25 cellular contexts compared by ENCODE assay signal in genomic region chr6:44646355-44646754, GRCh38.
DNase-seq lines count a peak whose midpoint lies in the region; ATAC-seq, FAIRE-seq and TF ChIP-seq lines count a peak whose summit lies in the region.
"Had no signal": no experiment of that assay in that cellular context is flagged by ENCODE, and none has a peak within 500 bp of the region (broad histone marks: within the 10 kb centered on the region; RNA-seq: fewer than 3 reads in every experiment).

No MANE protein-coding gene starts in this region.

- no peaks in the 10 kb centered on the region for H3K27me3 Mint-ChIP-seq in astrocyte (ENCODE audit: low read depth, unreplicated experiment)
- H3K27me3 Mint-ChIP-seq: activated T-cell treated with anti-CD3 and anti-CD28 coated beads, Interleukin-2, amount 50 U/mL, for 24 hours; CD4-positive, alpha-beta T cell had no signal

- H3K36me3 ChIP-seq in GM23248 (ENCODE audit: low read depth) (no peaks in the 10 kb centered on the region), astrocyte (ENCODE audit: insufficient read depth, low read length) (no peaks in the 10 kb centered on the region), upper lobe of right lung (no peaks in the 10 kb centered on the region)
- H3K36me3 ChIP-seq: left lung, Peyer's patch, spleen, vagina had no signal

- H2AFZ ChIP-seq in GM23248 (no peak overlapping the region), astrocyte (ENCODE audit: low read depth, low read length) (no peak overlapping the region)

- peaks cover 2% of the 10 kb centered on the region for H3K36me3 Mint-ChIP-seq in astrocyte (ENCODE audit: low read depth, unreplicated experiment)
- H3K36me3 Mint-ChIP-seq in activated naive CD4-positive, alpha-beta T cell treated with anti-CD3 and anti-CD28 coated beads, Interleukin-2, amount 50 U/mL, for 72 hours: no peaks in the 10 kb centered on the region
- H3K36me3 Mint-ChIP-seq: stimulated activated memory B cell treated with anti-CD40 and anti-IgM and Interleukin-4, amounts not matched to agents 10 μg/mL and 1 μg/mL and 100 μg/mL, for 72 hours had no signal

- H3K4me3 ChIP-seq in GM23248 (no peak overlapping the region), astrocyte (ENCODE audit: insufficient read depth, low read depth, low read length) (no peak overlapping the region), fibroblast of villous mesenchyme (ENCODE audit: low read depth, low read length) (no peak overlapping the region), upper lobe of right lung (no peak overlapping the region)
- H3K4me3 ChIP-seq: left lung, Peyer's patch, spleen, vagina had no signal

- H3K9me3 ChIP-seq in GM23248 (ENCODE audit: low read depth) (no peaks in the 10 kb centered on the region), astrocyte (ENCODE audit: insufficient read depth, low read depth, low read length) (no peaks in the 10 kb centered on the region), upper lobe of right lung (no peaks in the 10 kb centered on the region)
- H3K9me3 ChIP-seq: left lung, Peyer's patch, spleen, vagina had no signal

- H3K4me2 ChIP-seq in GM23248 (ENCODE audit: unreplicated experiment) (peak overlapping the region; percentile 34), astrocyte (ENCODE audit: low read length) (peak overlapping the region; percentile 54)

- H3K9me3 Mint-ChIP-seq in astrocyte (ENCODE audit: unreplicated experiment): peaks cover 2% of the 10 kb centered on the region
- H3K9me3 Mint-ChIP-seq in activated naive CD4-positive, alpha-beta T cell treated with anti-CD3 and anti-CD28 coated beads, Interleukin-2, amount 50 U/mL, for 72 hours: no peaks in the 10 kb centered on the region
- H3K9me3 Mint-ChIP-seq: activated naive CD4-positive, alpha-beta T cell treated with anti-CD3 and anti-CD28 coated beads for 36 hours; activated T-cell treated with anti-CD3 and anti-CD28 coated beads, Interleukin-2, amount 50 U/mL, for 24 hours; CD4-positive, alpha-beta T cell had no signal

- H3K4me3 Mint-ChIP-seq in astrocyte (ENCODE audit: unreplicated experiment): peak overlapping the region; percentile 31
- H3K4me3 Mint-ChIP-seq: activated naive CD4-positive, alpha-beta T cell treated with anti-CD3 and anti-CD28 coated beads for 36 hours; activated T-cell treated with anti-CD3 and anti-CD28 coated beads, Interleukin-2, amount 50 U/mL, for 24 hours; CD4-positive, alpha-beta T cell; naive thymus-derived CD4-positive, alpha-beta T cell; stimulated activated memory B cell treated with anti-CD40 and anti-IgM and Interleukin-4, amounts not matched to agents 10 μg/mL and 1 μg/mL and 100 μg/mL, for 72 hours had no signal

- ATAC-seq in upper lobe of right lung (no peak), HG02642 (IDR thresholded peaks at IDR 0.05; ENCODE audit: poor library complexity, unreplicated experiment) (no peak), HG02885 (IDR thresholded peaks at IDR 0.05; ENCODE audit: poor library complexity, unreplicated experiment) (no peak)
- no peak for ATAC-seq in activated naive CD4-positive, alpha-beta T cell treated with anti-CD3 and anti-CD28 coated beads, Interleukin-2, amount 50 U/mL, for 72 hours
- ATAC-seq: foreskin keratinocyte; left lung; naive thymus-derived CD4-positive, alpha-beta T cell; stimulated activated memory B cell treated with anti-CD40 and anti-IgM and Interleukin-4, amounts not matched to agents 10 μg/mL and 1 μg/mL and 100 μg/mL, for 72 hours had no signal

- intact Hi-C loops in upper lobe of right lung (cut with DNase I): no loop called here

- no peak overlapping the region for H3K9ac ChIP-seq in GM23248
- peak overlapping the region; percentile 61 for H3K9ac ChIP-seq in astrocyte (ENCODE audit: low read length)

- no peaks in the 10 kb centered on the region for H3K9me2 ChIP-seq in GM23248 (ENCODE audit: insufficient read depth)

- H3K79me2 ChIP-seq in GM23248 (ENCODE audit: insufficient read depth): no peaks in the 10 kb centered on the region
- H3K79me2 ChIP-seq in astrocyte (ENCODE audit: insufficient read depth, low read length): no peaks in the 10 kb centered on the region

- peak overlapping the region; percentile 92 for H3K27ac Mint-ChIP-seq in astrocyte (ENCODE audit: unreplicated experiment)
- no peak overlapping the region for H3K27ac Mint-ChIP-seq in activated naive CD4-positive, alpha-beta T cell treated with anti-CD3 and anti-CD28 coated beads, Interleukin-2, amount 50 U/mL, for 72 hours
- H3K27ac Mint-ChIP-seq: activated naive CD4-positive, alpha-beta T cell treated with anti-CD3 and anti-CD28 coated beads for 36 hours; activated T-cell treated with anti-CD3 and anti-CD28 coated beads, Interleukin-2, amount 50 U/mL, for 24 hours; CD4-positive, alpha-beta T cell; naive thymus-derived CD4-positive, alpha-beta T cell; stimulated activated memory B cell treated with anti-CD40 and anti-IgM and Interleukin-4, amounts not matched to agents 10 μg/mL and 1 μg/mL and 100 μg/mL, for 72 hours had no signal

- TF ChIP-seq CTCF in astrocyte (IDR thresholded peaks at IDR 0.05; ENCODE audit: insufficient read depth, low read depth, low read length): no peak
- TF ChIP-seq CTCF in fibroblast of villous mesenchyme (IDR thresholded peaks at IDR 0.05; ENCODE audit: insufficient read depth, low read depth, low read length): no peak
- TF ChIP-seq CTCF in upper lobe of right lung (IDR thresholded peaks at IDR 0.05): no peak

- H3K27ac ChIP-seq in GM23248: peak overlapping the region; percentile 26; the same call in 1 of the 2 replicates
- H3K27ac ChIP-seq in astrocyte (ENCODE audit: low read depth, low read length): peak overlapping the region; percentile 86
- H3K27ac ChIP-seq in upper lobe of right lung: no peak overlapping the region
- H3K27ac ChIP-seq: epithelial cell of prostate, foreskin keratinocyte, left lung, Peyer's patch, spleen, vagina had no signal

- WGBS in GM23248 (ENCODE audit: low coverage in 1 of 2, low lambda C conversion rate in 2 of 2, missing lambda C conversion rate in 2 of 2), 2 experiments: 54% methylated on average over 5 of the region's 5 CpGs

- peak; percentile 86 for DNase-seq in GM23248
- peak; percentile 97 for DNase-seq in astrocyte (ENCODE audit: low read depth)
- peak; percentile 48 for DNase-seq in fibroblast of villous mesenchyme (ENCODE audit: low read depth)
- peak; percentile 25 for DNase-seq in upper lobe of right lung
- no peak for DNase-seq in activated naive CD4-positive, alpha-beta T cell treated with anti-CD3 and anti-CD28 coated beads, Interleukin-2, amount 50 U/mL, for 72 hours (ENCODE audit: low spot score in 2 of 2)
- DNase-seq: activated CD4-positive, alpha-beta T cell treated with anti-CD3 and anti-CD28 coated beads for 48 hours; activated naive CD4-positive, alpha-beta T cell treated with anti-CD3 and anti-CD28 coated beads for 36 hours; activated T-cell treated with anti-CD3 and anti-CD28 coated beads, Interleukin-2, amount 50 U/mL, for 24 hours; CD4-positive, alpha-beta T cell; foreskin keratinocyte; KG1; left lung; MV-4-11; naive thymus-derived CD4-positive, alpha-beta T cell; NCI-H1694 treated with DMSO at 0.1 percent for 48 hours; NCI-H526 treated with DMSO at 0.1 percent for 48 hours; occipital lobe; spleen; stimulated activated CD4-positive, alpha-beta T cell treated with anti-CD3 and anti-CD28 coated beads, Interleukin-2, amount 100 ng/mL, for 48 hours had no signal

- H3K27me3 ChIP-seq in GM23248 (replicated peaks; ENCODE audit: insufficient read depth) (no peaks in the 10 kb centered on the region), astrocyte (ENCODE audit: insufficient read depth, low read length) (no peaks in the 10 kb centered on the region), upper lobe of right lung (no peaks in the 10 kb centered on the region)
- H3K27me3 ChIP-seq: foreskin keratinocyte, left lung, Peyer's patch, vagina had no signal

- H3K4me1 ChIP-seq in GM23248 (ENCODE audit: insufficient read depth): peaks cover 28% of the 10 kb centered on the region
- peaks cover 44% of the 10 kb centered on the region for H3K4me1 ChIP-seq in astrocyte (ENCODE audit: insufficient read depth, low read length)
- no peaks in the 10 kb centered on the region for H3K4me1 ChIP-seq in upper lobe of right lung
- H3K4me1 ChIP-seq: left lung, Peyer's patch, spleen, vagina had no signal

- in situ Hi-C loops in GM23248 (cut with MboI): loop anchor here (10.0 kb wide), 2 partner anchors 1068 to 1278 kb away; no protein-coding TSS in a partner anchor

- H3K4me1 Mint-ChIP-seq in astrocyte (ENCODE audit: low read depth, unreplicated experiment): peaks cover 49% of the 10 kb centered on the region
- H3K4me1 Mint-ChIP-seq: stimulated activated memory B cell treated with anti-CD40 and anti-IgM and Interleukin-4, amounts not matched to agents 10 μg/mL and 1 μg/mL and 100 μg/mL, for 72 hours had no signal

- no peak for FAIRE-seq in astrocyte (lab: Jason Lieb, UNC)

- H4K20me1 ChIP-seq in GM23248 (ENCODE audit: insufficient read depth) (no peaks in the 10 kb centered on the region), astrocyte (ENCODE audit: insufficient read depth, low read length) (no peaks in the 10 kb centered on the region)

- peaks cover 12% of the 10 kb centered on the region for H3F3A ChIP-seq in GM23248 (ENCODE audit: insufficient read depth)

Comparison
In these comparisons a context has a peak if more than half of its experiments do, and no peak if none do; other contexts are left out.
1. DNase-seq: peak in GM23248 (single experiment), astrocyte (single experiment), fibroblast of villous mesenchyme (single experiment) and upper lobe of right lung (single experiment); none in activated naive CD4-positive, alpha-beta T cell treated with anti-CD3 and anti-CD28 coated beads, Interleukin-2, amount 50 U/mL, for 72 hours (0 of 2).